In the genomic region with DNA sequence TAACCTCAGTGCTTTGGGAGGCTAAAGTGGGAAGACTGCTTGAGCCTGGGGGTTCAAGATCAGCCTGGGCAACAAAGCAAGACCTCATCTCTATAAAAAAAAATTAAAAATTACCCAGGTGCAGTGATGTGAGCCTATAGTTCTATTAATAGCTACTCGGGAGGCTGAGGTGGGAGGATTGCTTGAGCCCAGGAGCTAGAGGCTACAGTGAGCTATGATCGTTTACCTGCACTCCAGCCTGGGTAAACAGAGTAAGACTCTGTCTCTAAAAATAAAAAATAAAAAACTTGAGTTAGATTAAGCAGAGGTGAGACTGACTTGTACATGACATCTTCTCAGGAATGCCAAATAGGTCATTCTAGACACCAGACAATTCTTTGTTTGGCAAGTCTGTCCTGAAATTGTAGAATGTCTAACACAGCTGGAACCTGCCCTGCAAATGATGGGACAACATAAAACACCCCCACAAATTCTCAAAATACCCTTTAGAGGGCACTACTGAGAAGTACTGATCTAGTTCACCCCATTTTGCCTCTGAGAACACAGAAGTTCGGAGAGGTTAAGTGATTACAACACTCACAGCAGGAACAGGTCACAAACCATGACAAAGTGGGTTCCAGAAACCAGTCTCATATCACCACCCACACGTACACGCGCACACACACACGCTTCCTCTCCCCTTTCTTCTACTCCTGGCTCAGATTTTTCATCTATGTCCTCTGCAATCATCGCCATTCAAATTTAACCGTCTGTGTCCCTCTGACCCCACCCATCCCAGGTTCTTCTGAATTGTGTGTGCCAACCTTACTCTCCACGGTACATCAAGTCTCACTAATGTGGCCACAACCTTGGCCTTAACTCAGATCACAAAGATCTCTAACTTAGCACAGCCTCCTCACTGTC, we compare ENCODE assay signal across 8 cellular contexts. TPM values are rescaled to one million over a fixed set of nuclear protein-coding genes. Genes with fewer than 3 reads are reported as not detected.
DNase-seq lines count a peak whose midpoint lies in the region; ATAC-seq and TF ChIP-seq lines count a peak whose summit lies in the region.

No MANE protein-coding gene starts in this region.

- ATAC-seq in HG02610 (IDR thresholded peaks at IDR 0.05; ENCODE audit: unreplicated experiment), result peak; percentile 85
- peak; percentile 90 for ATAC-seq in activated T-helper 17 cell treated with anti-CD3 and anti-CD28 coated beads, Interleukin-2, amount 50 U/mL, for 72 hours (replicated peaks)

- in situ Hi-C loops in GM13977 (cut with MboI; ENCODE audit: low pct_unique_long_range_greater_than_20kb, low sequenced_read_pairs, unreplicated experiment), result no loop called here

- no peaks in the 10 kb centered on the region for H3K27me3 Mint-ChIP-seq in activated T-helper 17 cell treated with anti-CD3 and anti-CD28 coated beads, Interleukin-2, amount 50 U/mL, for 72 hours

- TF ChIP-seq CTCF in GM13977 (IDR thresholded peaks at IDR 0.05; ENCODE audit: extremely low read depth, insufficient read depth, missing control alignments), result peak; percentile 47

- H3K36me3 Mint-ChIP-seq in activated T-helper 17 cell treated with anti-CD3 and anti-CD28 coated beads, Interleukin-2, amount 50 U/mL, for 72 hours (ENCODE audit: low read depth), result no peaks in the 10 kb centered on the region

- H3K27ac Mint-ChIP-seq in activated T-helper 17 cell treated with anti-CD3 and anti-CD28 coated beads, Interleukin-2, amount 50 U/mL, for 72 hours, result peak overlapping the region; percentile 83

- peak; percentile 64 for DNase-seq in GM13977 (ENCODE audit: low spot score)
- DNase-seq in NOMO-1 treated with dmso at 0.1 percent for 144 hours (lab: John Stamatoyannopoulos, UW; ENCODE audit: unreplicated experiment), result peak; percentile 61
- DNase-seq in iPS-NIHi11 (ENCODE audit: low spot score), result peak; percentile 38
- peak; percentile 33 to 56 (median 55) for DNase-seq in stimulated activated CD4-positive, alpha-beta T cell treated with anti-CD3 and anti-CD28 coated beads, TNF-alpha, amount 100 ng/mL, for 48 hours (ENCODE audit: low read depth in 3 of 3)
- no peak for DNase-seq in NCI-H1417 (lab: John Stamatoyannopoulos, UW)
- DNase-seq in NCI-H526 treated with DMSO at 0.1 percent for 48 hours (lab: John Stamatoyannopoulos, UW), result no peak

- H3K4me3 Mint-ChIP-seq in activated T-helper 17 cell treated with anti-CD3 and anti-CD28 coated beads, Interleukin-2, amount 50 U/mL, for 72 hours, result peak overlapping the region; percentile 83

- H3K9me3 Mint-ChIP-seq in activated T-helper 17 cell treated with anti-CD3 and anti-CD28 coated beads, Interleukin-2, amount 50 U/mL, for 72 hours, result no peaks in the 10 kb centered on the region

- H3K4me1 Mint-ChIP-seq in activated T-helper 17 cell treated with anti-CD3 and anti-CD28 coated beads, Interleukin-2, amount 50 U/mL, for 72 hours, result peaks cover 24% of the 10 kb centered on the region

RNA-seq across cellular contexts. Expression of gene ARHGAP18, which starts 38.3 kb away (rescaled TPM):
- total RNA-seq in activated T-helper 17 cell treated with anti-CD3 and anti-CD28 coated beads, Interleukin-2, amount 50 U/mL, for 72 hours, result 1 to 10 TPM; 7.9 to 9.5 TPM

Comparison
In these comparisons a context has a peak if more than half of its experiments do, and no peak if none do; other contexts are left out.
1. DNase-seq: peak in GM13977 (single experiment), NOMO-1 treated with dmso at 0.1 percent for 144 hours (single experiment), iPS-NIHi11 (single experiment) and stimulated activated CD4-positive, alpha-beta T cell treated with anti-CD3 and anti-CD28 coated beads, TNF-alpha, amount 100 ng/mL, for 48 hours (3 of 3); none in NCI-H1417 (0 of 3) and NCI-H526 treated with DMSO at 0.1 percent for 48 hours (single experiment).